Comparison of ENCODE assay signal across 10 cellular contexts in genomic region chr21:37002851-37003250, GRCh38. TPM values are rescaled to one million over a fixed set of nuclear protein-coding genes. Genes with fewer than 3 reads are reported as not detected.
"Had no signal": no experiment of that assay in that cellular context is flagged by ENCODE, and none has a peak within 500 bp of the region (broad histone marks: within the 10 kb centered on the region; RNA-seq: fewer than 3 reads in every experiment).

No MANE protein-coding gene starts in this region.

RNA-seq across cellular contexts. Expression of gene RIPPLY3, which starts 3.7 kb away (rescaled TPM):
- total RNA-seq: left cardiac atrium; left ventricle myocardium inferior; left ventricle myocardium superior; lower leg skin; lung microvascular endothelial cell; mononuclear cell; mucosa of descending colon; myocyte; naive thymus-derived CD4-positive, alpha-beta T cell had no signal
- polyA plus RNA-seq: immature natural killer cell; naive thymus-derived CD4-positive, alpha-beta T cell had no signal
